ENCODE assay signal across 12 cellular contexts in genomic region chr14:99187858-99188257, GRCh38.
DNase-seq lines count a peak whose midpoint lies in the region; TF ChIP-seq lines count a peak whose summit lies in the region.
"Had no signal": no experiment of that assay in that cellular context is flagged by ENCODE, and none has a peak within 500 bp of the region (broad histone marks: within the 10 kb centered on the region; RNA-seq: fewer than 3 reads in every experiment).

No MANE protein-coding gene starts in this region.

- H3K9me3 Mint-ChIP-seq in activated T-cell treated with anti-CD3 and anti-CD28 coated beads, Interleukin-2, amount 50 U/mL, for 24 hours = no peaks in the 10 kb centered on the region
- H3K9me3 Mint-ChIP-seq in T-helper 2 cell treated with Interferon-gamma antibody and Interleukin-4, amounts not matched to agents 5 μg/mL and 100 μg/mL, for 36 hours = no peaks in the 10 kb centered on the region
- no peaks in the 10 kb centered on the region for H3K9me3 Mint-ChIP-seq in activated naive CD8-positive, alpha-beta T cell treated with anti-CD3 and anti-CD28 coated beads for 36 hours
- H3K9me3 Mint-ChIP-seq in progenitor cell of endocrine pancreas (ENCODE audit: low read depth) = no peaks in the 10 kb centered on the region

- peaks cover 93% of the 10 kb centered on the region for H3K4me1 Mint-ChIP-seq in activated T-cell treated with anti-CD3 and anti-CD28 coated beads, Interleukin-2, amount 50 U/mL, for 24 hours (ENCODE audit: low read depth)
- H3K4me1 Mint-ChIP-seq in T-helper 2 cell treated with Interferon-gamma antibody and Interleukin-4, amounts not matched to agents 5 μg/mL and 100 μg/mL, for 36 hours (ENCODE audit: low read depth) = peaks cover 78% of the 10 kb centered on the region
- H3K4me1 Mint-ChIP-seq in activated naive CD8-positive, alpha-beta T cell treated with anti-CD3 and anti-CD28 coated beads for 36 hours = peaks cover 84% of the 10 kb centered on the region
- H3K4me1 Mint-ChIP-seq in progenitor cell of endocrine pancreas (ENCODE audit: low read depth) = peaks cover 18% of the 10 kb centered on the region

- H3K36me3 Mint-ChIP-seq in activated T-cell treated with anti-CD3 and anti-CD28 coated beads, Interleukin-2, amount 50 U/mL, for 24 hours (ENCODE audit: low read depth) = peaks cover 60% of the 10 kb centered on the region
- H3K36me3 Mint-ChIP-seq in T-helper 2 cell treated with Interferon-gamma antibody and Interleukin-4, amounts not matched to agents 5 μg/mL and 100 μg/mL, for 36 hours (ENCODE audit: low read depth) = peaks cover 53% of the 10 kb centered on the region
- H3K36me3 Mint-ChIP-seq in activated naive CD8-positive, alpha-beta T cell treated with anti-CD3 and anti-CD28 coated beads for 36 hours = peaks cover 44% of the 10 kb centered on the region
- H3K36me3 Mint-ChIP-seq in progenitor cell of endocrine pancreas (ENCODE audit: insufficient read depth) = peaks cover 4% of the 10 kb centered on the region

- peak; percentile 29 for DNase-seq in activated T-cell treated with anti-CD3 and anti-CD28 coated beads, Interleukin-2, amount 50 U/mL, for 24 hours
- DNase-seq in activated T-cell treated with anti-CD3 and anti-CD28 coated beads for 4 hours (no peak), progenitor cell of endocrine pancreas (ENCODE audit: low spot score, unreplicated experiment) (no peak), iPS-NIHi11 (ENCODE audit: low spot score) (no peak), NCI-H2081 treated with DMSO at 0.1 percent for 48 hours (lab: John Stamatoyannopoulos, UW) (no peak), G401 (ENCODE audit: low spot score) (no peak)
- DNase-seq in T-helper 2 cell treated with Interferon-gamma antibody and Interleukin-4, amounts not matched to agents 5 μg/mL and 100 μg/mL, for 36 hours (ENCODE audit: low spot score) = no peak
- DNase-seq in activated naive CD8-positive, alpha-beta T cell treated with anti-CD3 and anti-CD28 coated beads for 36 hours = no peak
- DNase-seq: colonic mucosa, IMR-90, NCI-H2107, stomach had no signal

- in situ Hi-C loops in G401 (cut with HindIII; ENCODE audit: low sequenced_read_pairs) = no loop called here

- H3K27ac Mint-ChIP-seq in activated T-cell treated with anti-CD3 and anti-CD28 coated beads, Interleukin-2, amount 50 U/mL, for 24 hours = peak overlapping the region; percentile 95
- peak overlapping the region; percentile 74 for H3K27ac Mint-ChIP-seq in T-helper 2 cell treated with Interferon-gamma antibody and Interleukin-4, amounts not matched to agents 5 μg/mL and 100 μg/mL, for 36 hours
- peak overlapping the region; percentile 95 for H3K27ac Mint-ChIP-seq in activated naive CD8-positive, alpha-beta T cell treated with anti-CD3 and anti-CD28 coated beads for 36 hours
- H3K27ac Mint-ChIP-seq in progenitor cell of endocrine pancreas = peak overlapping the region; percentile 1

- peak overlapping the region; percentile 85 for H3K4me3 Mint-ChIP-seq in activated T-cell treated with anti-CD3 and anti-CD28 coated beads, Interleukin-2, amount 50 U/mL, for 24 hours
- peak overlapping the region; percentile 75 for H3K4me3 Mint-ChIP-seq in T-helper 2 cell treated with Interferon-gamma antibody and Interleukin-4, amounts not matched to agents 5 μg/mL and 100 μg/mL, for 36 hours
- H3K4me3 Mint-ChIP-seq in activated naive CD8-positive, alpha-beta T cell treated with anti-CD3 and anti-CD28 coated beads for 36 hours = peak overlapping the region; percentile 82
- no peak overlapping the region for H3K4me3 Mint-ChIP-seq in progenitor cell of endocrine pancreas (ENCODE audit: low read depth)

- no peak for TF ChIP-seq CTCF in progenitor cell of endocrine pancreas (IDR thresholded peaks at IDR 0.05; ENCODE audit: unreplicated experiment)

- H3K27me3 Mint-ChIP-seq in activated T-cell treated with anti-CD3 and anti-CD28 coated beads, Interleukin-2, amount 50 U/mL, for 24 hours = no peaks in the 10 kb centered on the region
- H3K27me3 Mint-ChIP-seq in T-helper 2 cell treated with Interferon-gamma antibody and Interleukin-4, amounts not matched to agents 5 μg/mL and 100 μg/mL, for 36 hours (ENCODE audit: low read depth) = no peaks in the 10 kb centered on the region
- H3K27me3 Mint-ChIP-seq in activated naive CD8-positive, alpha-beta T cell treated with anti-CD3 and anti-CD28 coated beads for 36 hours = no peaks in the 10 kb centered on the region
- peaks cover 54% of the 10 kb centered on the region for H3K27me3 Mint-ChIP-seq in progenitor cell of endocrine pancreas

Comparison
In these comparisons a context has a peak if more than half of its experiments do, and no peak if none do; other contexts are left out.
1. H3K27ac Mint-ChIP-seq: peak in every context shown above with its lines; median percentile 95 in activated T-cell treated with anti-CD3 and anti-CD28 coated beads, Interleukin-2, amount 50 U/mL, for 24 hours; 95 in activated naive CD8-positive, alpha-beta T cell treated with anti-CD3 and anti-CD28 coated beads for 36 hours; 74 in T-helper 2 cell treated with Interferon-gamma antibody and Interleukin-4, amounts not matched to agents 5 μg/mL and 100 μg/mL, for 36 hours; 1 in progenitor cell of endocrine pancreas.